20 cellular contexts compared by ENCODE assay signal in the genomic region with DNA sequence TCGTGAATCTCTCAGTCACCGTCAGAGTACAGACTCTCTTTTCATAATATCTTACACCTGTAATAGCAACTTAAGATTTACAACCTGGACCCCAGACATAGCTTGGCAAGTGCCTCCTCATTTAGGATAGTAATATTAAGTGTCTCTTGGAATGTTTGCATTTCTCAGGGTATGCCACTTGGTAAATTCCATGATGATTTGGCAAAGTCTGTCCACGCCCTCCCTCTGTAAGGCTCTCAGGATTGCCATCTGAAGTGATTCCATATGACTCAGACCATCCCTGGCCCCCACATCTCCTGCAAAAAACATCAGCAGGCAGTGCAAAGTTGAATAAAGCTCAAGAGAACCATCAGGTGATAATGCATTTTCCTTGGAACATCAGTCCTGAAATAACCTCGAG. TPM values are rescaled to one million over a fixed set of nuclear protein-coding genes. Genes with fewer than 3 reads are reported as not detected.
DNase-seq lines count a peak whose midpoint lies in the region; ATAC-seq and TF ChIP-seq lines count a peak whose summit lies in the region.
"Had no signal": no experiment of that assay in that cellular context is flagged by ENCODE, and none has a peak within 500 bp of the region (broad histone marks: within the 10 kb centered on the region; RNA-seq: fewer than 3 reads in every experiment).

No MANE protein-coding gene starts in this region.

- peak overlapping the region; percentile 74; the same call in 1 of the 2 replicates for H2AFZ ChIP-seq in SK-N-SH (ENCODE audit: low read depth)
- no peak overlapping the region for H2AFZ ChIP-seq in PC-9

- WGBS in SK-N-SH (ENCODE audit: low lambda C conversion rate): 15% methylated on average over 4 of the region's 4 CpGs

- intact Hi-C loops in PC-9 (cut with micrococcal nuclease; ENCODE audit: unreplicated experiment): loop anchor here (10.0 kb wide), 1 partner anchor 398 kb away; no protein-coding TSS in a partner anchor

- H3K27me3 Mint-ChIP-seq in mesothelial cell of epicardium (ENCODE audit: low read depth): no peaks in the 10 kb centered on the region
- H3K27me3 Mint-ChIP-seq: activated naive CD4-positive, alpha-beta T cell treated with anti-CD3 and anti-CD28 coated beads, Interleukin-2, amount 10 ng/mL, durations not matched to agents 7 days and 5 days had no signal

- no peak for TF ChIP-seq EP300 in SK-N-SH (IDR thresholded peaks at IDR 0.05; ENCODE audit: borderline replicate concordance in 1 of 2, low read depth in 1 of 2, low read length in 1 of 2)

- peaks cover 0 to 7% of the 10 kb centered on the region in 2 experiments; a peak in 1 of 4 replicates for H3K4me1 ChIP-seq in SK-N-SH (ENCODE audit: control insufficient read depth in 1 of 2, insufficient read depth in 2 of 2, low read depth in 1 of 2, low read length in 1 of 2)
- no peaks in the 10 kb centered on the region for H3K4me1 ChIP-seq in PC-9 (replicated peaks; ENCODE audit: insufficient read depth)
- H3K4me1 ChIP-seq: Caco-2, prostate gland had no signal

- no peaks in the 10 kb centered on the region for H3K36me3 Mint-ChIP-seq in mesothelial cell of epicardium
- H3K36me3 Mint-ChIP-seq: activated naive CD4-positive, alpha-beta T cell treated with anti-CD3 and anti-CD28 coated beads, Interleukin-2, amount 10 ng/mL, durations not matched to agents 7 days and 5 days had no signal

- CTCF ChIA-PET in SK-N-SH (lab: Yijun Ruan, JAX): interaction anchor here (1.1 kb wide), 1 partner anchor 13 kb away, joined by 4 read pairs; no protein-coding TSS in a partner anchor
- CTCF ChIA-PET in PC-9 (lab: Charles Lee): no interaction called here

- peaks cover 4% of the 10 kb centered on the region for H3K9me3 Mint-ChIP-seq in mesothelial cell of epicardium
- H3K9me3 Mint-ChIP-seq: activated naive CD4-positive, alpha-beta T cell treated with anti-CD3 and anti-CD28 coated beads, Interleukin-2, amount 10 ng/mL, durations not matched to agents 7 days and 5 days; T-helper 1 cell treated with Interleukin-12 subunit alpha and Interleukin-12 subunit beta and Interleukin-4 antibody, amounts not matched to agents 30 μg/mL and 1 μg/mL, for 36 hours had no signal

- no TSS peak for BruUV-seq in PC-9 (replicated peaks; lab: Mats Ljungman, UMichigan)

- peak overlapping the region; percentile 87 for H3K27ac Mint-ChIP-seq in mesothelial cell of epicardium
- H3K27ac Mint-ChIP-seq: activated naive CD4-positive, alpha-beta T cell treated with anti-CD3 and anti-CD28 coated beads, Interleukin-2, amount 10 ng/mL, durations not matched to agents 7 days and 5 days; T-helper 1 cell treated with Interleukin-12 subunit alpha and Interleukin-12 subunit beta and Interleukin-4 antibody, amounts not matched to agents 30 μg/mL and 1 μg/mL, for 36 hours had no signal

- H3K9me3 ChIP-seq in SK-N-SH (peaks cover 3% of the 10 kb centered on the region; the same call in 1 of the 2 replicates), PC-9 (ENCODE audit: insufficient read depth, low read depth) (no peaks in the 10 kb centered on the region)
- H3K9me3 ChIP-seq: Caco-2, heart right ventricle, prostate gland, tibial nerve had no signal

- no peaks in the 10 kb centered on the region for H3K79me2 ChIP-seq in SK-N-SH (ENCODE audit: insufficient read depth)
- H3K79me2 ChIP-seq in PC-9 (ENCODE audit: low read depth): no peaks in the 10 kb centered on the region

- H3F3A ChIP-seq in SK-N-SH (replicated peaks; ENCODE audit: insufficient read depth) (peaks cover 7% of the 10 kb centered on the region), PC-9 (ENCODE audit: insufficient read depth, low read depth) (no peaks in the 10 kb centered on the region)

- ATAC-seq in SK-N-SH treated with all-trans-retinoic acid at 6 μM for 48 hours: no peak
- ATAC-seq in GM21737 (IDR thresholded peaks at IDR 0.05; ENCODE audit: unreplicated experiment): no peak
- no peak for ATAC-seq in GM21447 (IDR thresholded peaks at IDR 0.05; ENCODE audit: unreplicated experiment)

- POLR2A ChIA-PET in SK-N-SH (lab: Yijun Ruan, JAX): no interaction called here
- POLR2A ChIA-PET in PC-9 (lab: Charles Lee; ENCODE audit: unreplicated experiment): no interaction called here

- H3K27me3 ChIP-seq in SK-N-SH (ENCODE audit: insufficient read depth) (no peaks in the 10 kb centered on the region; the same call in 1 of the 2 replicates), PC-9 (ENCODE audit: insufficient read depth, low read depth) (peaks cover 36% of the 10 kb centered on the region)
- H3K27me3 ChIP-seq: heart right ventricle, tibial nerve had no signal

- no peak overlapping the region for H3K4me3 ChIP-seq in SK-N-SH (ENCODE audit: low read depth in 2 of 2, low read length in 1 of 2)
- H3K4me3 ChIP-seq in PC-9: no peak overlapping the region
- H3K4me3 ChIP-seq: heart right ventricle, prostate gland, tibial nerve had no signal

- no peak for TF ChIP-seq RAD21 in SK-N-SH (IDR thresholded peaks at IDR 0.05; ENCODE audit: low read length)

- DNase-seq in SK-N-SH (no peak), amniotic stem cell (lab: John Stamatoyannopoulos, UW) (peak; percentile 18), mesothelial cell of epicardium (ENCODE audit: low spot score in 2 of 2, unreplicated experiment in 2 of 2) (no peak), retina (no peak), PC-9 (no peak)
- DNase-seq: activated naive CD4-positive, alpha-beta T cell treated with anti-CD3 and anti-CD28 coated beads, Interleukin-2, amount 10 ng/mL, durations not matched to agents 7 days and 5 days; Caco-2; GOT3; heart right ventricle; left cardiac atrium; NCI-H146; NCI-H524; stimulated activated CD4-positive, alpha-beta T cell treated with anti-CD3 and anti-CD28 coated beads, Interleukin-1b, Interleukin-23, amount 100 ng/mL, for 48 hours had no signal

- no peak for TF ChIP-seq CTCF in SK-N-SH (IDR thresholded peaks at IDR 0.05)
- TF ChIP-seq CTCF in mesothelial cell of epicardium (IDR thresholded peaks at IDR 0.05; ENCODE audit: unreplicated experiment): no peak
- TF ChIP-seq CTCF in PC-9 (conservative IDR thresholded peaks at IDR 0.05): no peak

- H3K4me2 ChIP-seq in SK-N-SH: peak overlapping the region; percentile 48; the same call in 1 of the 2 replicates
- H3K4me2 ChIP-seq in PC-9: no peak overlapping the region

- H3K4me1 Mint-ChIP-seq in mesothelial cell of epicardium: peaks cover 26% of the 10 kb centered on the region
- H3K4me1 Mint-ChIP-seq: activated naive CD4-positive, alpha-beta T cell treated with anti-CD3 and anti-CD28 coated beads, Interleukin-2, amount 10 ng/mL, durations not matched to agents 7 days and 5 days had no signal

- H4K20me1 ChIP-seq in SK-N-SH (ENCODE audit: insufficient read depth) (no peaks in the 10 kb centered on the region), PC-9 (ENCODE audit: insufficient read depth) (no peaks in the 10 kb centered on the region)

- H3K9me2 ChIP-seq in SK-N-SH: no peaks in the 10 kb centered on the region
- no peaks in the 10 kb centered on the region for H3K9me2 ChIP-seq in PC-9 (ENCODE audit: insufficient read depth)

- H3K9ac ChIP-seq in SK-N-SH: no peak overlapping the region

- H3K36me3 ChIP-seq in SK-N-SH (replicated peaks in 1 of 2; ENCODE audit: control insufficient read depth in 1 of 2, insufficient read depth in 2 of 2, low read length in 1 of 2) (no peaks in the 10 kb centered on the region), PC-9 (ENCODE audit: low read depth) (no peaks in the 10 kb centered on the region)
- H3K36me3 ChIP-seq: heart right ventricle, prostate gland, tibial nerve had no signal

- H3K4me3 Mint-ChIP-seq in mesothelial cell of epicardium: no peak overlapping the region
- H3K4me3 Mint-ChIP-seq: activated naive CD4-positive, alpha-beta T cell treated with anti-CD3 and anti-CD28 coated beads, Interleukin-2, amount 10 ng/mL, durations not matched to agents 7 days and 5 days; T-helper 1 cell treated with Interleukin-12 subunit alpha and Interleukin-12 subunit beta and Interleukin-4 antibody, amounts not matched to agents 30 μg/mL and 1 μg/mL, for 36 hours had no signal

- H3K27ac ChIP-seq in SK-N-SH (ENCODE audit: low read depth in 2 of 2, low read length in 1 of 2) (peak overlapping the region in 1 of 2 experiments; percentile 59; a peak in 2 of 4 replicates), PC-9 (no peak overlapping the region)
- H3K27ac ChIP-seq: 22Rv1, prostate gland had no signal

TF ChIP-seq in SK-N-SH treated with all-trans-retinoic acid at 6 μM for 48 hours, 23 proteins besides CTCF, POLR2A, EP300 and RAD21 (continues in another document):
- TF ChIP-seq ESRRG (CRISPR knock-in tag; IDR thresholded peaks at IDR 0.05) (no peak), PPARA (CRISPR knock-in tag; IDR thresholded peaks at IDR 0.05; ENCODE audit: borderline replicate concordance) (no peak), TOX (CRISPR knock-in tag; IDR thresholded peaks at IDR 0.05; ENCODE audit: borderline replicate concordance) (no peak), OSR1 (CRISPR knock-in tag; IDR thresholded peaks at IDR 0.05) (no peak), ZNF8 (CRISPR knock-in tag; IDR thresholded peaks at IDR 0.05) (no peak), ISL1 (CRISPR knock-in tag; IDR thresholded peaks at IDR 0.05) (no peak), BACH2 (CRISPR knock-in tag; IDR thresholded peaks at IDR 0.05; ENCODE audit: borderline replicate concordance) (no peak), GLIS3 (CRISPR knock-in tag; IDR thresholded peaks at IDR 0.05) (no peak), ZNF565 (CRISPR knock-in tag; conservative IDR thresholded peaks at IDR 0.05; ENCODE audit: low read depth) (no peak), RARB (CRISPR knock-in tag; IDR thresholded peaks at IDR 0.05) (no peak), TCF4 (CRISPR knock-in tag; IDR thresholded peaks at IDR 0.05; ENCODE audit: borderline replicate concordance) (no peak)
- TF ChIP-seq, protein P1, sequence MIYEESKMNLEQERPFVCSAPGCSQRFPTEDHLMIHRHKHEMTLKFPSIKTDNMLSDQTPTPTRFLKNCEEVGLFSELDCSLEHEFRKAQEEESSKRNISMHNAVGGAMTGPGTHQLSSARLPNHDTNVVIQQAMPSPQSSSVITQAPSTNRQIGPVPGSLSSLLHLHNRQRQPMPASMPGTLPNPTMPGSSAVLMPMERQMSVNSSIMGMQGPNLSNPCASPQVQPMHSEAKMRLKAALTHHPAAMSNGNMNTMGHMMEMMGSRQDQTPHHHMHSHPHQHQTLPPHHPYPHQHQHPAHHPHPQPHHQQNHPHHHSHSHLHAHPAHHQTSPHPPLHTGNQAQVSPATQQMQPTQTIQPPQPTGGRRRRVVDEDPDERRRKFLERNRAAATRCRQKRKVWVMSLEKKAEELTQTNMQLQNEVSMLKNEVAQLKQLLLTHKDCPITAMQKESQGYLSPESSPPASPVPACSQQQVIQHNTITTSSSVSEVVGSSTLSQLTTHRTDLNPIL (CRISPR knock-in tag; IDR thresholded peaks at IDR 0.05; ENCODE audit: low read depth): no peak

RNA-seq across cellular contexts. Expression of a gene that starts 27.0 kb away (rescaled TPM):
- not detected in 2 replicates for polyA plus RNA-seq in SK-N-SH (2012; rRNA removed)
- not detected in 2 replicates for polyA plus RNA-seq in SK-N-SH (2012; cell fraction: cytosol; rRNA removed)
- not detected in 2 replicates for polyA plus RNA-seq in SK-N-SH (2012; cell fraction: nucleus; rRNA removed)
- total RNA-seq in mesothelial cell of epicardium (36.7 to 43.7 TPM (median 40.9 TPM) in 3 replicates), PC-9 (2021) (not detected in 2 replicates)

Comparison
In these comparisons a context has a peak if more than half of its experiments do, and no peak if none do; other contexts are left out.
1. RNA of a gene that starts 27.0 kb away (total RNA-seq): 36.7 to 43.7 TPM in mesothelial cell of epicardium; not detected in PC-9; every median in the first group is over 10 times any median in the second.